ENCODE assay signal across 8 cellular contexts in genomic region chr22:44667829-44668189, GRCh38. TPM values are rescaled to one million over a fixed set of nuclear protein-coding genes. Genes with fewer than 3 reads are reported as not detected.
A peak's percentile ranks its signal among the peaks of the same experiment; 100 is the strongest.
DNase-seq lines count a peak whose midpoint lies in the region; ATAC-seq and TF ChIP-seq lines count a peak whose summit lies in the region.

No MANE protein-coding gene starts in this region.

- H3K36me3 ChIP-seq in HEK293 (ENCODE audit: control insufficient read depth in 2 of 2, insufficient read depth in 1 of 2, low read length in 2 of 2) = no peaks in the 10 kb centered on the region
- H3K36me3 ChIP-seq in iPS-15b (ENCODE audit: control insufficient read depth, insufficient read depth, low read length) = no peaks in the 10 kb centered on the region

- H3K9ac ChIP-seq in iPS-15b (ENCODE audit: low read depth, low read length) = no peak overlapping the region

- H3K27ac ChIP-seq in HEK293 (ENCODE audit: extremely low read depth, low read depth, low read length) = no peak overlapping the region

- intact Hi-C loops in activated T-helper 1 cell treated with anti-CD3 and anti-CD28 coated beads, Interleukin-12 subunit alpha, Interleukin-12 subunit beta, Interleukin-2, Interleukin-4 antibody, amounts not matched to agents 30 ng/mL and 10 ng/mL and 1 ng/mL, durations not matched to agents 14 hours and 24 hours and 36 hours (cut with micrococcal nuclease) = loop anchor here (1.0 kb wide), 2 partner anchors 17 to 34 kb away; partner anchors contain the start of gene PRR5

- peaks cover 14% of the 10 kb centered on the region for H3K27me3 Mint-ChIP-seq in activated T-helper 1 cell treated with anti-CD3 and anti-CD28 coated beads, Interleukin-12 subunit alpha, Interleukin-12 subunit beta, Interleukin-2, Interleukin-4 antibody, amounts not matched to agents 30 ng/mL and 10 ng/mL and 1 ng/mL, durations not matched to agents 14 hours and 24 hours and 36 hours (ENCODE audit: insufficient read depth)

- in situ Hi-C loops in G401 (cut with HindIII; ENCODE audit: low sequenced_read_pairs) = no loop called here
- in situ Hi-C loops in ACHN (cut with HindIII; ENCODE audit: low pct_ligation_motif_present, low pct_unique_long_range_greater_than_20kb, low sequenced_read_pairs) = no loop called here

- peak overlapping the region; percentile 83 for H3K4me3 Mint-ChIP-seq in activated T-helper 1 cell treated with anti-CD3 and anti-CD28 coated beads, Interleukin-12 subunit alpha, Interleukin-12 subunit beta, Interleukin-2, Interleukin-4 antibody, amounts not matched to agents 30 ng/mL and 10 ng/mL and 1 ng/mL, durations not matched to agents 14 hours and 24 hours and 36 hours

- H3K36me3 Mint-ChIP-seq in activated T-helper 1 cell treated with anti-CD3 and anti-CD28 coated beads, Interleukin-12 subunit alpha, Interleukin-12 subunit beta, Interleukin-2, Interleukin-4 antibody, amounts not matched to agents 30 ng/mL and 10 ng/mL and 1 ng/mL, durations not matched to agents 14 hours and 24 hours and 36 hours (ENCODE audit: low read depth) = peaks cover 2% of the 10 kb centered on the region

- no peak for ATAC-seq in GM18867 (IDR thresholded peaks at IDR 0.05; ENCODE audit: unreplicated experiment)

- H3K4me1 ChIP-seq in HEK293 (ENCODE audit: control insufficient read depth, insufficient read depth, low read length) = no peaks in the 10 kb centered on the region
- H3K4me1 ChIP-seq in iPS-15b (ENCODE audit: control insufficient read depth, insufficient read depth, low read length) = no peaks in the 10 kb centered on the region

- DNase-seq in activated T-helper 1 cell treated with anti-CD3 and anti-CD28 coated beads, Interleukin-12 subunit alpha, Interleukin-12 subunit beta, Interleukin-2, Interleukin-4 antibody, amounts not matched to agents 30 ng/mL and 10 ng/mL and 1 ng/mL, durations not matched to agents 14 hours and 24 hours and 36 hours (ENCODE audit: low spot score) = peak; percentile 75
- DNase-seq in stimulated activated CD4-positive, alpha-beta T cell treated with anti-CD3 and anti-CD28 coated beads, TNF-alpha, amount 100 ng/mL, for 1 hour (ENCODE audit: low read depth in 3 of 3, low spot score in 1 of 3) = peak in 2 of 3 donors; percentile 12 to 16
- DNase-seq in SHP77 treated with DMSO at 0.1 percent for 48 hours (lab: John Stamatoyannopoulos, UW) = no peak
- no peak for DNase-seq in G401 (ENCODE audit: low spot score)
- DNase-seq in ACHN = no peak

- CTCF ChIA-PET in HEK293 (lab: Yijun Ruan, JAX) = interaction anchor here (0.5 to 2.2 kb wide), 2 partner anchors 17 kb away, joined by 3 to 7 read pairs; no protein-coding TSS in a partner anchor

- H3K9me3 ChIP-seq in HEK293 (ENCODE audit: control insufficient read depth, insufficient read depth, low read depth, low read length) (no peaks in the 10 kb centered on the region), iPS-15b (ENCODE audit: control insufficient read depth, insufficient read depth, low read length) (no peaks in the 10 kb centered on the region)

- H3K27ac Mint-ChIP-seq in activated T-helper 1 cell treated with anti-CD3 and anti-CD28 coated beads, Interleukin-12 subunit alpha, Interleukin-12 subunit beta, Interleukin-2, Interleukin-4 antibody, amounts not matched to agents 30 ng/mL and 10 ng/mL and 1 ng/mL, durations not matched to agents 14 hours and 24 hours and 36 hours = peak overlapping the region; percentile 85

- peaks cover 58% of the 10 kb centered on the region for H3K4me1 Mint-ChIP-seq in activated T-helper 1 cell treated with anti-CD3 and anti-CD28 coated beads, Interleukin-12 subunit alpha, Interleukin-12 subunit beta, Interleukin-2, Interleukin-4 antibody, amounts not matched to agents 30 ng/mL and 10 ng/mL and 1 ng/mL, durations not matched to agents 14 hours and 24 hours and 36 hours (ENCODE audit: low read depth)

- no peaks in the 10 kb centered on the region for H3K9me3 Mint-ChIP-seq in activated T-helper 1 cell treated with anti-CD3 and anti-CD28 coated beads, Interleukin-12 subunit alpha, Interleukin-12 subunit beta, Interleukin-2, Interleukin-4 antibody, amounts not matched to agents 30 ng/mL and 10 ng/mL and 1 ng/mL, durations not matched to agents 14 hours and 24 hours and 36 hours

- no peak for TF ChIP-seq CTCF in HEK293 (tag by site-specific recombination; IDR thresholded peaks at IDR 0.05)

- H3K4me3 ChIP-seq in HEK293 (ENCODE audit: low read depth, low read length) (no peak overlapping the region), iPS-15b (ENCODE audit: low read depth, low read length) (peak overlapping the region; percentile 54)

- peaks cover 15% of the 10 kb centered on the region for H3K27me3 ChIP-seq in iPS-15b (ENCODE audit: control insufficient read depth, insufficient read depth, low read length)

- POLR2A ChIA-PET in HEK293 (lab: Yijun Ruan, JAX) = interaction anchor here (1.8 kb wide), 1 partner anchor 17 kb away, joined by 6 read pairs; no protein-coding TSS in a partner anchor

TF ChIP-seq in HEK293, 187 proteins besides CTCF, POLR2A, EP300 and RAD21 (continues in another document):
- TF ChIP-seq PATZ1 (tag by site-specific recombination; IDR thresholded peaks at IDR 0.05) (0 out of 2 replicates have a peak, but pooled peaks have one; percentile 18), ZNF654 (tag by site-specific recombination; IDR thresholded peaks at IDR 0.05; ENCODE audit: low read depth) (no peak), ZNF311 (tag by site-specific recombination; IDR thresholded peaks at IDR 0.05; ENCODE audit: borderline replicate concordance) (no peak), EGR2 (tag by site-specific recombination; IDR thresholded peaks at IDR 0.05; ENCODE audit: low read depth) (0 out of 2 replicates have a peak, but pooled peaks have one; percentile 9), ZNF132 (tag by site-specific recombination; IDR thresholded peaks at IDR 0.05; ENCODE audit: borderline replicate concordance) (no peak), ZNF585B (tag by site-specific recombination; IDR thresholded peaks at IDR 0.05) (no peak), PRDM10 (tag by site-specific recombination; IDR thresholded peaks at IDR 0.05) (peak; percentile 76), GLIS1 (tag by site-specific recombination; IDR thresholded peaks at IDR 0.05) (0 out of 2 replicates have a peak, but pooled peaks have one; percentile 29), ZFHX2 (tag by site-specific recombination; conservative IDR thresholded peaks at IDR 0.05) (0 out of 2 replicates have a peak, but pooled peaks have one; percentile 4), TCF7L2 (IDR thresholded peaks at IDR 0.05; ENCODE audit: borderline replicate concordance, low read depth, low read length) (no peak), KLF17 (tag by site-specific recombination; IDR thresholded peaks at IDR 0.05) (no peak)

RNA-seq across cellular contexts. Expression of gene PRR5, which starts 34.2 kb away (rescaled TPM):
- 19.7 and 21.6 TPM in 2 replicates for total RNA-seq in activated T-helper 1 cell treated with anti-CD3 and anti-CD28 coated beads, Interleukin-12 subunit alpha, Interleukin-12 subunit beta, Interleukin-2, Interleukin-4 antibody, amounts not matched to agents 30 ng/mL and 10 ng/mL and 1 ng/mL, durations not matched to agents 14 hours and 24 hours and 36 hours
- total RNA-seq in G401 (2014; rRNA removed; shearing (Covaris generic)) = 46.5 and 57.9 TPM in 2 replicates

Comparison
In these comparisons a context has a peak if more than half of its experiments do, and no peak if none do; other contexts are left out.
1. DNase-seq: peak in activated T-helper 1 cell treated with anti-CD3 and anti-CD28 coated beads, Interleukin-12 subunit alpha, Interleukin-12 subunit beta, Interleukin-2, Interleukin-4 antibody, amounts not matched to agents 30 ng/mL and 10 ng/mL and 1 ng/mL, durations not matched to agents 14 hours and 24 hours and 36 hours (single experiment) and stimulated activated CD4-positive, alpha-beta T cell treated with anti-CD3 and anti-CD28 coated beads, TNF-alpha, amount 100 ng/mL, for 1 hour (2 of 3); none in SHP77 treated with DMSO at 0.1 percent for 48 hours (single experiment), G401 (single experiment) and ACHN (single experiment).